1 cellular context compared by ENCODE assay signal in the genomic region with DNA sequence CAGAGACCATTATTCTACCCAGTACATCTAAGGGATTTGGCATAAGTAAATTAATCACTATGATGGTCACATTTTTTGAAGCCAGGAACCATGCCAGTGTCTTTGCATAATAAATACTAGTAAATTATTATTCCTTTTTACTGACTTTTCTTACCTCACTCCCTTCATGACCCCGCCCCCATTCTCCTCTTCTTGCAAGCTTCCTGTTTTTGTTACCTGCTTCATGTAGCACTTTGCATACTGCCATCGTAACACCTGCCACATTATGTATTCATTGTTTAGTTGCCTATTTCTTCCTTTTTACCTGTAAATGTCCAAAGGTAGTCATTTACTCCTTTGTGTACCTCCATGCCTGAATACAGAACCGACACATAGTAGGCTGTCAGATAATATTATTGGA.
TF ChIP-seq lines count a peak whose summit lies in the region.

No MANE protein-coding gene starts in this region.

TF ChIP-seq in GM23338, 12 proteins besides CTCF, POLR2A, EP300 and RAD21 (continued from another document):
- TF ChIP-seq, protein P1, sequence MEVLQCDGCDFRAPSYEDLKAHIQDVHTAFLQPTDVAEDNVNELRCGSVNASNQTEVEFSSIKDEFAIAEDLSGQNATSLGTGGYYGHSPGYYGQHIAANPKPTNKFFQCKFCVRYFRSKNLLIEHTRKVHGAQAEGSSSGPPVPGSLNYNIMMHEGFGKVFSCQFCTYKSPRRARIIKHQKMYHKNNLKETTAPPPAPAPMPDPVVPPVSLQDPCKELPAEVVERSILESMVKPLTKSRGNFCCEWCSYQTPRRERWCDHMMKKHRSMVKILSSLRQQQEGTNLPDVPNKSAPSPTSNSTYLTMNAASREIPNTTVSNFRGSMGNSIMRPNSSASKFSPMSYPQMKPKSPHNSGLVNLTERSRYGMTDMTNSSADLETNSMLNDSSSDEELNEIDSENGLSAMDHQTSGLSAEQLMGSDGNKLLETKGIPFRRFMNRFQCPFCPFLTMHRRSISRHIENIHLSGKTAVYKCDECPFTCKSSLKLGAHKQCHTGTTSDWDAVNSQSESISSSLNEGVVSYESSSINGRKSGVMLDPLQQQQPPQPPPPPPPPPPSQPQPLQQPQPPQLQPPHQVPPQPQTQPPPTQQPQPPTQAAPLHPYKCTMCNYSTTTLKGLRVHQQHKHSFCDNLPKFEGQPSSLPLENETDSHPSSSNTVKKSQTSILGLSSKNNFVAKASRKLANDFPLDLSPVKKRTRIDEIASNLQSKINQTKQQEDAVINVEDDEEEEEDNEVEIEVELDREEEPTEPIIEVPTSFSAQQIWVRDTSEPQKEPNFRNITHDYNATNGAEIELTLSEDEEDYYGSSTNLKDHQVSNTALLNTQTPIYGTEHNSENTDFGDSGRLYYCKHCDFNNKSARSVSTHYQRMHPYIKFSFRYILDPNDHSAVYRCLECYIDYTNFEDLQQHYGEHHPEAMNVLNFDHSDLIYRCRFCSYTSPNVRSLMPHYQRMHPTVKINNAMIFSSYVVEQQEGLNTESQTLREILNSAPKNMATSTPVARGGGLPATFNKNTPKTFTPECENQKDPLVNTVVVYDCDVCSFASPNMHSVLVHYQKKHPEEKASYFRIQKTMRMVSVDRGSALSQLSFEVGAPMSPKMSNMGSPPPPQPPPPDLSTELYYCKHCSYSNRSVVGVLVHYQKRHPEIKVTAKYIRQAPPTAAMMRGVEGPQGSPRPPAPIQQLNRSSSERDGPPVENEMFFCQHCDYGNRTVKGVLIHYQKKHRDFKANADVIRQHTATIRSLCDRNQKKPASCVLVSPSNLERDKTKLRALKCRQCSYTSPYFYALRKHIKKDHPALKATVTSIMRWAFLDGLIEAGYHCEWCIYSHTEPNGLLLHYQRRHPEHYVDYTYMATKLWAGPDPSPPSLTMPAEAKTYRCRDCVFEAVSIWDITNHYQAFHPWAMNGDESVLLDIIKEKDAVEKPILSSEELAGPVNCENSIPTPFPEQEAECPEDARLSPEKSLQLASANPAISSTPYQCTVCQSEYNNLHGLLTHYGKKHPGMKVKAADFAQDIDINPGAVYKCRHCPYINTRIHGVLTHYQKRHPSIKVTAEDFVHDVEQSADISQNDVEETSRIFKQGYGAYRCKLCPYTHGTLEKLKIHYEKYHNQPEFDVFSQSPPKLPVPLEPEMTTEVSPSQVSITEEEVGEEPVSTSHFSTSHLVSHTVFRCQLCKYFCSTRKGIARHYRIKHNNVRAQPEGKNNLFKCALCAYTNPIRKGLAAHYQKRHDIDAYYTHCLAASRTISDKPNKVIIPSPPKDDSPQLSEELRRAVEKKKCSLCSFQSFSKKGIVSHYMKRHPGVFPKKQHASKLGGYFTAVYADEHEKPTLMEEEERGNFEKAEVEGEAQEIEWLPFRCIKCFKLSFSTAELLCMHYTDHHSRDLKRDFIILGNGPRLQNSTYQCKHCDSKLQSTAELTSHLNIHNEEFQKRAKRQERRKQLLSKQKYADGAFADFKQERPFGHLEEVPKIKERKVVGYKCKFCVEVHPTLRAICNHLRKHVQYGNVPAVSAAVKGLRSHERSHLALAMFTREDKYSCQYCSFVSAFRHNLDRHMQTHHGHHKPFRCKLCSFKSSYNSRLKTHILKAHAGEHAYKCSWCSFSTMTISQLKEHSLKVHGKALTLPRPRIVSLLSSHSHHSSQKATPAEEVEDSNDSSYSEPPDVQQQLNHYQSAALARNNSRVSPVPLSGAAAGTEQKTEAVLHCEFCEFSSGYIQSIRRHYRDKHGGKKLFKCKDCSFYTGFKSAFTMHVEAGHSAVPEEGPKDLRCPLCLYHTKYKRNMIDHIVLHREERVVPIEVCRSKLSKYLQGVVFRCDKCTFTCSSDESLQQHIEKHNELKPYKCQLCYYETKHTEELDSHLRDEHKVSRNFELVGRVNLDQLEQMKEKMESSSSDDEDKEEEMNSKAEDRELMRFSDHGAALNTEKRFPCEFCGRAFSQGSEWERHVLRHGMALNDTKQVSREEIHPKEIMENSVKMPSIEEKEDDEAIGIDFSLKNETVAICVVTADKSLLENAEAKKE (CRISPR knock-in tag; IDR thresholded peaks at IDR 0.05), result no peak
- TF ChIP-seq ETS1 (IDR thresholded peaks at IDR 0.05) (no peak), EZH2 (IDR thresholded peaks at IDR 0.05; ENCODE audit: low read depth, unreplicated experiment) (no peak), EZH2phosphoT487 (IDR thresholded peaks at IDR 0.05; ENCODE audit: unreplicated experiment) (no peak)
TF ChIP-seq in GM23338: peak in this region for 0.
